ENCODE assay signal across 19 cellular contexts in genomic region chr7:17758008-17758407, GRCh38.
DNase-seq lines count a peak whose midpoint lies in the region; ATAC-seq and TF ChIP-seq lines count a peak whose summit lies in the region.
"Had no signal": no experiment of that assay in that cellular context is flagged by ENCODE, and none has a peak within 500 bp of the region (broad histone marks: within the 10 kb centered on the region; RNA-seq: fewer than 3 reads in every experiment).

No MANE protein-coding gene starts in this region.

- H3K4me3 ChIP-seq in SK-N-SH (ENCODE audit: low read depth in 2 of 2, low read length in 1 of 2) (no peak overlapping the region), mesendoderm (ENCODE audit: low read length) (no peak overlapping the region)
- H3K4me3 ChIP-seq: BLaER1 had no signal

- H3K36me3 ChIP-seq in SK-N-SH (replicated peaks in 1 of 2; ENCODE audit: control insufficient read depth in 1 of 2, insufficient read depth in 2 of 2, low read length in 1 of 2), result no peaks in the 10 kb centered on the region
- H3K36me3 ChIP-seq in mesendoderm (ENCODE audit: control insufficient read depth, insufficient read depth, low read length), result no peaks in the 10 kb centered on the region
- H3K36me3 ChIP-seq: BE2C, BLaER1 had no signal

- H3K79me1 ChIP-seq in mesendoderm (ENCODE audit: low read length), result no peaks in the 10 kb centered on the region

- peak; percentile 48 for DNase-seq in NCI-H2171 treated with DMSO at 0.1 percent for 48 hours (lab: John Stamatoyannopoulos, UW)
- no peak for DNase-seq in NCI-H2171 (lab: John Stamatoyannopoulos, UW)
- peak; percentile 6 for DNase-seq in SK-N-SH
- DNase-seq in NCI-H69 (lab: John Stamatoyannopoulos, UW), result peak; percentile 27
- peak; percentile 27 for DNase-seq in mesendoderm
- DNase-seq in NCI-H128 (lab: John Stamatoyannopoulos, UW; ENCODE audit: unreplicated experiment), result no peak
- DNase-seq: 8988T; ACHN; BE2C; C1 segment of cervical spinal cord; Caco-2; Calu3; CD4-positive, CD25-positive, alpha-beta regulatory T cell; CD8-positive, alpha-beta T cell; DMS79 treated with DMSO at 0.1 percent for 48 hours; GF-D8 had no signal

- H3K79me2 ChIP-seq in SK-N-SH (ENCODE audit: insufficient read depth) (no peaks in the 10 kb centered on the region), mesendoderm (ENCODE audit: control insufficient read depth, insufficient read depth, low read length) (no peaks in the 10 kb centered on the region)

- H3K27ac ChIP-seq in SK-N-SH (ENCODE audit: low read depth in 2 of 2, low read length in 1 of 2), result no peak overlapping the region
- no peak overlapping the region for H3K27ac ChIP-seq in mesendoderm (ENCODE audit: low read depth, low read length)
- H3K27ac ChIP-seq: BLaER1 had no signal

- no peak overlapping the region for H2BK5ac ChIP-seq in mesendoderm (ENCODE audit: low read length)

- H4K8ac ChIP-seq in mesendoderm (ENCODE audit: low read depth, low read length), result no peak overlapping the region

- H3K9ac ChIP-seq in SK-N-SH, result no peak overlapping the region
- H3K9ac ChIP-seq in mesendoderm (ENCODE audit: low read length), result no peak overlapping the region
- H3K9ac ChIP-seq: BLaER1 had no signal

- H4K5ac ChIP-seq in mesendoderm (ENCODE audit: low read length), result no peak overlapping the region

- H2AK5ac ChIP-seq in mesendoderm (ENCODE audit: low read length), result no peak overlapping the region

- no peak for TF ChIP-seq RAD21 in SK-N-SH (IDR thresholded peaks at IDR 0.05; ENCODE audit: low read length)

- H3K18ac ChIP-seq in mesendoderm (ENCODE audit: low read length), result no peak overlapping the region

- H3K4me2 ChIP-seq in SK-N-SH (no peak overlapping the region), mesendoderm (ENCODE audit: low read length) (no peak overlapping the region)
- H3K4me2 ChIP-seq: BLaER1 had no signal

- H3K4ac ChIP-seq in mesendoderm (ENCODE audit: low read depth, low read length), result no peak overlapping the region

- H3F3A ChIP-seq in SK-N-SH (replicated peaks; ENCODE audit: insufficient read depth), result no peaks in the 10 kb centered on the region

- no peak for TF ChIP-seq EP300 in SK-N-SH (IDR thresholded peaks at IDR 0.05; ENCODE audit: borderline replicate concordance in 1 of 2, low read depth in 1 of 2, low read length in 1 of 2)

- H3K9me3 ChIP-seq in SK-N-SH, result no peaks in the 10 kb centered on the region
- H3K9me3 ChIP-seq: BE2C, Caco-2 had no signal

- H2AFZ ChIP-seq in SK-N-SH (ENCODE audit: low read depth), result no peak overlapping the region

- ATAC-seq in SK-N-SH treated with all-trans-retinoic acid at 6 μM for 48 hours (no peak), HG03378 (IDR thresholded peaks at IDR 0.05; ENCODE audit: unreplicated experiment) (no peak)
- ATAC-seq: CD8-positive, alpha-beta T cell had no signal

- H3K9me2 ChIP-seq in SK-N-SH, result no peaks in the 10 kb centered on the region

- H3K27me3 ChIP-seq in SK-N-SH (ENCODE audit: insufficient read depth) (0 out of 2 replicates have a peak, but pooled peaks cover 4% of the 10 kb centered on the region), mesendoderm (ENCODE audit: insufficient read depth, low read length, poor library complexity) (no peaks in the 10 kb centered on the region)
- H3K27me3 ChIP-seq: BE2C, BLaER1 had no signal

- TF ChIP-seq CTCF in SK-N-SH (IDR thresholded peaks at IDR 0.05), result no peak

- no peaks in the 10 kb centered on the region for H4K20me1 ChIP-seq in SK-N-SH (ENCODE audit: insufficient read depth)
- H4K20me1 ChIP-seq: BLaER1 had no signal

- H3K23ac ChIP-seq in mesendoderm (ENCODE audit: low read length), result no peak overlapping the region

- no peak overlapping the region for H2BK15ac ChIP-seq in mesendoderm (replicated peaks; ENCODE audit: low read depth)

- WGBS in SK-N-SH (ENCODE audit: low lambda C conversion rate), result 6% methylated on average over 3 of the region's 3 CpGs
- no CpG with 5 or more reads among the region's 3 CpGs for WGBS in mesendoderm (ENCODE audit: extremely low coverage, insufficient coverage, low lambda C conversion rate)

- H2BK120ac ChIP-seq in mesendoderm (ENCODE audit: low read depth, low read length), result no peak overlapping the region

- CTCF ChIA-PET in SK-N-SH (lab: Yijun Ruan, JAX), result interaction anchor here (0.8 to 6.2 kb wide), 3 partner anchors 9 to 19 kb away, joined by 3 to 53 read pairs (median 3); no protein-coding TSS in a partner anchor

- H3K56ac ChIP-seq in mesendoderm (ENCODE audit: low read length), result no peak overlapping the region

- POLR2A ChIA-PET in SK-N-SH (lab: Yijun Ruan, JAX), result no interaction called here

- H3K4me1 ChIP-seq in SK-N-SH (ENCODE audit: control insufficient read depth in 1 of 2, insufficient read depth in 2 of 2, low read depth in 1 of 2, low read length in 1 of 2) (0 out of 4 replicates have a peak, but pooled peaks cover 0 to 2% of the 10 kb centered on the region in 2 experiments), mesendoderm (ENCODE audit: control insufficient read depth, low read depth, low read length) (no peaks in the 10 kb centered on the region)
- H3K4me1 ChIP-seq: BE2C, BLaER1 had no signal

TF ChIP-seq in SK-N-SH, 30 proteins besides CTCF, POLR2A, EP300 and RAD21:
- TF ChIP-seq RXRA (IDR thresholded peaks at IDR 0.05; ENCODE audit: borderline replicate concordance, low read depth) (no peak), GATA2 (CRISPR knock-in tag; IDR thresholded peaks at IDR 0.05) (peak; percentile 49; the same call in 1 of the 2 replicates)
TF ChIP-seq in SK-N-SH: peak in this region for 1.

TF ChIP-seq in SK-N-SH treated with all-trans-retinoic acid at 6 μM for 48 hours, 23 proteins besides CTCF, POLR2A, EP300 and RAD21:
- TF ChIP-seq POU6F1 (CRISPR knock-in tag; IDR thresholded peaks at IDR 0.05; ENCODE audit: borderline replicate concordance, low read depth) (no peak), BACH2 (CRISPR knock-in tag; IDR thresholded peaks at IDR 0.05; ENCODE audit: borderline replicate concordance) (no peak), ZNF8 (CRISPR knock-in tag; IDR thresholded peaks at IDR 0.05) (no peak), OSR1 (CRISPR knock-in tag; IDR thresholded peaks at IDR 0.05) (no peak), CREB5 (CRISPR knock-in tag; IDR thresholded peaks at IDR 0.05; ENCODE audit: low read depth) (no peak), SNAI2 (CRISPR knock-in tag; IDR thresholded peaks at IDR 0.05) (no peak), ZFP3 (CRISPR knock-in tag; IDR thresholded peaks at IDR 0.05) (no peak), PPARA (CRISPR knock-in tag; IDR thresholded peaks at IDR 0.05; ENCODE audit: borderline replicate concordance) (no peak), TCF4 (CRISPR knock-in tag; IDR thresholded peaks at IDR 0.05; ENCODE audit: borderline replicate concordance) (no peak), RARB (CRISPR knock-in tag; IDR thresholded peaks at IDR 0.05) (no peak), ARNTL (CRISPR knock-in tag; IDR thresholded peaks at IDR 0.05; ENCODE audit: borderline replicate concordance, low read depth) (no peak), TSHZ2 (CRISPR knock-in tag; IDR thresholded peaks at IDR 0.05) (no peak), CSDC2 (CRISPR knock-in tag; IDR thresholded peaks at IDR 0.05) (no peak), ZNF70 (CRISPR knock-in tag; IDR thresholded peaks at IDR 0.05) (no peak)

Comparison
In these comparisons a context has a peak if more than half of its experiments do, and no peak if none do; other contexts are left out.
1. DNase-seq: peak in NCI-H2171 treated with DMSO at 0.1 percent for 48 hours (single experiment), SK-N-SH (single experiment), NCI-H69 (single experiment) and mesendoderm (single experiment); none in NCI-H2171 (single experiment) and NCI-H128 (single experiment).